In genomic region chr20:37404461-37404881, GRCh38 we compare ENCODE assay signal across 25 cellular contexts.
"Had no signal": no experiment of that assay in that cellular context is flagged by ENCODE, and none has a peak within 500 bp of the region (broad histone marks: within the 10 kb centered on the region; RNA-seq: fewer than 3 reads in every experiment).

No MANE protein-coding gene starts in this region.

- H3K4me3 Mint-ChIP-seq: activated CD4-positive, alpha-beta memory T cell treated with anti-CD3 and anti-CD28 coated beads for 36 hours; activated CD4-positive, alpha-beta T cell treated with anti-CD3 and anti-CD28 coated beads, Interleukin-2, amount 10 ng/mL, durations not matched to agents 7 days and 5 days; activated naive CD4-positive, alpha-beta T cell treated with anti-CD3 and anti-CD28 coated beads, Interleukin-2, amount 10 ng/mL, durations not matched to agents 7 days and 5 days; activated naive CD8-positive, alpha-beta T cell treated with anti-CD3 and anti-CD28 coated beads for 36 hours; activated T-cell treated with anti-CD3 and anti-CD28 coated beads, Interleukin-2, amount 50 U/mL, for 4 hours had no signal

- H3K27ac ChIP-seq: Peyer's patch, SK-N-MC, VCaP had no signal

- DNase-seq: activated CD4-positive, alpha-beta memory T cell treated with anti-CD3 and anti-CD28 coated beads for 36 hours; activated CD4-positive, alpha-beta T cell treated with anti-CD3 and anti-CD28 coated beads, Interleukin-2, amount 10 ng/mL, durations not matched to agents 7 days and 5 days; activated CD4-positive, CD25-positive, alpha-beta regulatory T cell; activated CD8-positive, alpha-beta memory T cell treated with anti-CD3 and anti-CD28 coated beads for 24 hours; activated gamma-delta T cell; activated naive CD4-positive, alpha-beta T cell treated with anti-CD3 and anti-CD28 coated beads, Interleukin-2, amount 10 ng/mL, durations not matched to agents 7 days and 5 days; activated naive CD8-positive, alpha-beta T cell treated with anti-CD3 and anti-CD28 coated beads for 36 hours; activated T-cell treated with anti-CD3 and anti-CD28 coated beads, Interleukin-2, amount 50 U/mL, for 4 hours; MG63; MV-4-11; NCI-H1092 treated with DMSO at 0.1 percent for 48 hours; NCI-H1417 treated with DMSO at 0.1 percent for 48 hours; NCI-H1694 treated with DMSO at 0.1 percent for 48 hours; NCI-H2029 treated with DMSO at 0.1 percent for 48 hours; NCI-H345; NCI-H510A; NCI-H526 treated with DMSO at 0.1 percent for 48 hours; NCI-H82; NK-92 treated with Interleukin-12 subunit alpha and Interleukin-12 subunit beta, amount 100 ng/mL, for 24 hours; OCI-M1; Peyer's patch; SIG-M5; T-helper 1 cell had no signal

- H3K9me3 ChIP-seq: MG63, Peyer's patch had no signal

- ATAC-seq: activated T-cell treated with anti-CD3 and anti-CD28 coated beads, Interleukin-2, amount 50 U/mL, for 4 hours had no signal

- H3K27ac Mint-ChIP-seq: activated CD4-positive, alpha-beta memory T cell treated with anti-CD3 and anti-CD28 coated beads for 36 hours; activated CD4-positive, alpha-beta T cell treated with anti-CD3 and anti-CD28 coated beads, Interleukin-2, amount 10 ng/mL, durations not matched to agents 7 days and 5 days; activated naive CD4-positive, alpha-beta T cell treated with anti-CD3 and anti-CD28 coated beads, Interleukin-2, amount 10 ng/mL, durations not matched to agents 7 days and 5 days; activated naive CD8-positive, alpha-beta T cell treated with anti-CD3 and anti-CD28 coated beads for 36 hours had no signal

- H3K4me3 ChIP-seq: MG63, Peyer's patch, SK-N-MC had no signal

- H3K9me3 Mint-ChIP-seq: activated CD4-positive, alpha-beta memory T cell treated with anti-CD3 and anti-CD28 coated beads for 36 hours; activated CD4-positive, alpha-beta T cell treated with anti-CD3 and anti-CD28 coated beads, Interleukin-2, amount 10 ng/mL, durations not matched to agents 7 days and 5 days; activated naive CD4-positive, alpha-beta T cell treated with anti-CD3 and anti-CD28 coated beads, Interleukin-2, amount 10 ng/mL, durations not matched to agents 7 days and 5 days; activated naive CD8-positive, alpha-beta T cell treated with anti-CD3 and anti-CD28 coated beads for 36 hours; activated T-cell treated with anti-CD3 and anti-CD28 coated beads, Interleukin-2, amount 50 U/mL, for 4 hours had no signal

- H3K36me3 Mint-ChIP-seq: activated CD4-positive, alpha-beta memory T cell treated with anti-CD3 and anti-CD28 coated beads for 36 hours; activated naive CD4-positive, alpha-beta T cell treated with anti-CD3 and anti-CD28 coated beads, Interleukin-2, amount 10 ng/mL, durations not matched to agents 7 days and 5 days; activated naive CD8-positive, alpha-beta T cell treated with anti-CD3 and anti-CD28 coated beads for 36 hours had no signal

- H3K27me3 ChIP-seq: MG63, Peyer's patch had no signal
